ENCODE assay signal across 35 cellular contexts in genomic region chr4:42008011-42008786, GRCh38. TPM values are rescaled to one million over a fixed set of nuclear protein-coding genes. Genes with fewer than 3 reads are reported as not detected.
"Had no signal": no experiment of that assay in that cellular context is flagged by ENCODE, and none has a peak within 500 bp of the region (broad histone marks: within the 10 kb centered on the region; RNA-seq: fewer than 3 reads in every experiment).

No MANE protein-coding gene starts in this region.

- H3K4me1 ChIP-seq: body of pancreas had no signal

- H3K4me3 ChIP-seq: adrenal gland, body of pancreas, coronary artery, dorsolateral prefrontal cortex had no signal

- H3K36me3 ChIP-seq: adrenal gland had no signal

- H3K4me3 Mint-ChIP-seq: activated CD4-positive, alpha-beta memory T cell treated with anti-CD3 and anti-CD28 coated beads for 36 hours; activated CD4-positive, alpha-beta T cell treated with anti-CD3 and anti-CD28 coated beads for 36 hours; activated CD4-positive, alpha-beta T cell treated with anti-CD3 and anti-CD28 coated beads, Interleukin-2, amount 10 ng/mL, durations not matched to agents 24 days and 14 days; activated CD8-positive, alpha-beta memory T cell treated with anti-CD3 and anti-CD28 coated beads, Interleukin-2, amount 10 ng/mL, durations not matched to agents 7 days and 5 days; activated CD8-positive, alpha-beta T cell treated with anti-CD3 and anti-CD28 coated beads, Interleukin-2, amount 10 ng/mL, durations not matched to agents 7 days and 5 days; activated naive CD4-positive, alpha-beta T cell treated with anti-CD3 and anti-CD28 coated beads for 36 hours; activated naive CD4-positive, alpha-beta T cell treated with anti-CD3 and anti-CD28 coated beads, Interleukin-2, amount 50 U/mL, for 24 hours; activated naive CD8-positive, alpha-beta T cell treated with anti-CD3 and anti-CD28 coated beads for 36 hours; activated naive CD8-positive, alpha-beta T cell treated with anti-CD3 and anti-CD28 coated beads, Interleukin-2, amount 50 U/mL, for 24 hours; activated T-helper 1 cell treated with anti-CD3 and anti-CD28 coated beads, Interleukin-12 subunit alpha, Interleukin-12 subunit beta, Interleukin-2, Interleukin-4 antibody, amounts not matched to agents 30 ng/mL and 10 ng/mL and 1 ng/mL, durations not matched to agents 14 hours and 24 hours and 36 hours; central memory CD8-positive, alpha-beta T cell; dendritic cell treated with granulocyte-macrophage colony-stimulating factor and Interleukin-4, amounts not matched to agents 40 ng/mL and 50 ng/mL, for 4 days; endodermal cell; T-cell; T-helper 1 cell treated with Interleukin-12 subunit alpha and Interleukin-12 subunit beta and Interleukin-4 antibody, amounts not matched to agents 30 μg/mL and 1 μg/mL, for 36 hours had no signal

- DNase-seq: activated CD4-positive, alpha-beta memory T cell treated with anti-CD3 and anti-CD28 coated beads for 36 hours; activated CD4-positive, alpha-beta T cell treated with anti-CD3 and anti-CD28 coated beads for 36 hours; activated CD4-positive, alpha-beta T cell treated with anti-CD3 and anti-CD28 coated beads, Interleukin-2, amount 10 ng/mL, durations not matched to agents 24 days and 14 days; activated CD4-positive, CD25-positive, alpha-beta regulatory T cell; activated CD4-positive, CD25-positive, alpha-beta regulatory T cell treated with anti-CD3 and anti-CD28 coated beads, Interleukin-2, amount 50 U/mL, for 72 hours; activated CD8-positive, alpha-beta memory T cell treated with anti-CD3 and anti-CD28 coated beads, Interleukin-2, amount 10 ng/mL, durations not matched to agents 7 days and 5 days; activated CD8-positive, alpha-beta memory T cell treated with anti-CD3 and anti-CD28 coated beads, Interleukin-2, amount 50 U/mL, for 4 hours; activated CD8-positive, alpha-beta T cell treated with anti-CD3 and anti-CD28 coated beads, Interleukin-2, amount 10 ng/mL, durations not matched to agents 7 days and 5 days; activated effector memory CD4-positive, alpha-beta T cell treated with anti-CD3 and anti-CD28 coated beads, Interleukin-2, amount 50 U/mL, for 16 hours; activated naive CD4-positive, alpha-beta T cell treated with anti-CD3 and anti-CD28 coated beads for 36 hours; activated naive CD8-positive, alpha-beta T cell treated with anti-CD3 and anti-CD28 coated beads for 36 hours; activated naive CD8-positive, alpha-beta T cell treated with anti-CD3 and anti-CD28 coated beads, Interleukin-2, amount 50 U/mL, for 24 hours; activated T-cell treated with anti-CD3 and anti-CD28 coated beads, Interleukin-2, amount 50 U/mL, for 1 hour; activated T-cell treated with anti-CD3 and anti-CD28 coated beads, Interleukin-2, amount 50 U/mL, for 48 hours; adrenal gland; amygdala; aorta; body of pancreas; dorsolateral prefrontal cortex; effector memory CD4-positive, alpha-beta T cell; endodermal cell; foreskin fibroblast; SW 1271; T-cell; T-helper 9 cell; WERI-Rb-1 had no signal

- H3K9me3 Mint-ChIP-seq: activated CD4-positive, alpha-beta memory T cell treated with anti-CD3 and anti-CD28 coated beads for 36 hours; activated CD4-positive, alpha-beta T cell treated with anti-CD3 and anti-CD28 coated beads, Interleukin-2, amount 10 ng/mL, durations not matched to agents 24 days and 14 days; activated naive CD4-positive, alpha-beta T cell treated with anti-CD3 and anti-CD28 coated beads for 36 hours; activated naive CD4-positive, alpha-beta T cell treated with anti-CD3 and anti-CD28 coated beads, Interleukin-2, amount 50 U/mL, for 24 hours; activated naive CD8-positive, alpha-beta T cell treated with anti-CD3 and anti-CD28 coated beads for 36 hours; activated naive CD8-positive, alpha-beta T cell treated with anti-CD3 and anti-CD28 coated beads, Interleukin-2, amount 50 U/mL, for 24 hours; activated T-helper 1 cell treated with anti-CD3 and anti-CD28 coated beads, Interleukin-12 subunit alpha, Interleukin-12 subunit beta, Interleukin-2, Interleukin-4 antibody, amounts not matched to agents 30 ng/mL and 10 ng/mL and 1 ng/mL, durations not matched to agents 14 hours and 24 hours and 36 hours; activated T-helper 2 cell treated with anti-CD3 and anti-CD28 coated beads, Interferon-gamma antibody, Interleukin-2, Interleukin-4, amounts not matched to agents 10 μg/mL and 5 μg/mL and 100 μg/mL, durations not matched to agents 14 hours and 24 hours and 36 hours; central memory CD8-positive, alpha-beta T cell; dendritic cell treated with granulocyte-macrophage colony-stimulating factor and Interleukin-4, amounts not matched to agents 40 ng/mL and 50 ng/mL, for 4 days; endodermal cell; T-cell; T-helper 1 cell treated with Interleukin-12 subunit alpha and Interleukin-12 subunit beta and Interleukin-4 antibody, amounts not matched to agents 30 μg/mL and 1 μg/mL, for 36 hours had no signal

- H3K9me3 ChIP-seq: adrenal gland, body of pancreas had no signal

- ATAC-seq: activated CD4-positive, alpha-beta T cell treated with anti-CD3 and anti-CD28 coated beads for 36 hours; activated CD8-positive, alpha-beta memory T cell treated with anti-CD3 and anti-CD28 coated beads, Interleukin-2, amount 10 ng/mL, durations not matched to agents 7 days and 5 days; activated CD8-positive, alpha-beta T cell treated with anti-CD3 and anti-CD28 coated beads, Interleukin-2, amount 10 ng/mL, durations not matched to agents 7 days and 5 days; activated naive CD8-positive, alpha-beta T cell treated with anti-CD3 and anti-CD28 coated beads, Interleukin-2, amount 50 U/mL, for 24 hours; body of pancreas; esophagus mucosa; T-cell had no signal

- H3K4me1 Mint-ChIP-seq: activated CD8-positive, alpha-beta memory T cell treated with anti-CD3 and anti-CD28 coated beads, Interleukin-2, amount 10 ng/mL, durations not matched to agents 7 days and 5 days had no signal

- H3K27me3 Mint-ChIP-seq: activated CD4-positive, alpha-beta memory T cell treated with anti-CD3 and anti-CD28 coated beads for 36 hours; activated CD4-positive, alpha-beta T cell treated with anti-CD3 and anti-CD28 coated beads for 36 hours; activated CD4-positive, alpha-beta T cell treated with anti-CD3 and anti-CD28 coated beads, Interleukin-2, amount 10 ng/mL, durations not matched to agents 24 days and 14 days; activated CD8-positive, alpha-beta memory T cell treated with anti-CD3 and anti-CD28 coated beads, Interleukin-2, amount 10 ng/mL, durations not matched to agents 7 days and 5 days; activated naive CD4-positive, alpha-beta T cell treated with anti-CD3 and anti-CD28 coated beads, Interleukin-2, amount 50 U/mL, for 24 hours; activated naive CD8-positive, alpha-beta T cell treated with anti-CD3 and anti-CD28 coated beads for 36 hours; activated naive CD8-positive, alpha-beta T cell treated with anti-CD3 and anti-CD28 coated beads, Interleukin-2, amount 50 U/mL, for 24 hours; central memory CD8-positive, alpha-beta T cell; dendritic cell treated with granulocyte-macrophage colony-stimulating factor and Interleukin-4, amounts not matched to agents 40 ng/mL and 50 ng/mL, for 4 days; T-cell had no signal

- H3K27ac ChIP-seq: adrenal gland, body of pancreas, coronary artery, dorsolateral prefrontal cortex, WERI-Rb-1 had no signal

- H3K27ac Mint-ChIP-seq: activated CD4-positive, alpha-beta memory T cell treated with anti-CD3 and anti-CD28 coated beads for 36 hours; activated CD4-positive, alpha-beta T cell treated with anti-CD3 and anti-CD28 coated beads for 36 hours; activated CD4-positive, alpha-beta T cell treated with anti-CD3 and anti-CD28 coated beads, Interleukin-2, amount 10 ng/mL, durations not matched to agents 24 days and 14 days; activated CD8-positive, alpha-beta memory T cell treated with anti-CD3 and anti-CD28 coated beads, Interleukin-2, amount 10 ng/mL, durations not matched to agents 7 days and 5 days; activated CD8-positive, alpha-beta T cell treated with anti-CD3 and anti-CD28 coated beads, Interleukin-2, amount 10 ng/mL, durations not matched to agents 7 days and 5 days; activated naive CD4-positive, alpha-beta T cell treated with anti-CD3 and anti-CD28 coated beads for 36 hours; activated naive CD4-positive, alpha-beta T cell treated with anti-CD3 and anti-CD28 coated beads, Interleukin-2, amount 50 U/mL, for 24 hours; activated naive CD8-positive, alpha-beta T cell treated with anti-CD3 and anti-CD28 coated beads for 36 hours; activated naive CD8-positive, alpha-beta T cell treated with anti-CD3 and anti-CD28 coated beads, Interleukin-2, amount 50 U/mL, for 24 hours; activated T-helper 1 cell treated with anti-CD3 and anti-CD28 coated beads, Interleukin-12 subunit alpha, Interleukin-12 subunit beta, Interleukin-2, Interleukin-4 antibody, amounts not matched to agents 30 ng/mL and 10 ng/mL and 1 ng/mL, durations not matched to agents 14 hours and 24 hours and 36 hours; activated T-helper 2 cell treated with anti-CD3 and anti-CD28 coated beads, Interferon-gamma antibody, Interleukin-2, Interleukin-4, amounts not matched to agents 10 μg/mL and 5 μg/mL and 100 μg/mL, durations not matched to agents 14 hours and 24 hours and 36 hours; dendritic cell treated with granulocyte-macrophage colony-stimulating factor and Interleukin-4, amounts not matched to agents 40 ng/mL and 50 ng/mL, for 4 days; endodermal cell; T-cell; T-helper 1 cell treated with Interleukin-12 subunit alpha and Interleukin-12 subunit beta and Interleukin-4 antibody, amounts not matched to agents 30 μg/mL and 1 μg/mL, for 36 hours had no signal

- H3K27me3 ChIP-seq: adrenal gland, body of pancreas, dorsolateral prefrontal cortex had no signal

RNA-seq across cellular contexts. Expression of gene DCAF4L1, which starts 26.6 kb away (rescaled TPM):
- total RNA-seq: epithelial cell of proximal tubule had no signal
